ENCODE assay signal across 1 cellular context in the genomic region with DNA sequence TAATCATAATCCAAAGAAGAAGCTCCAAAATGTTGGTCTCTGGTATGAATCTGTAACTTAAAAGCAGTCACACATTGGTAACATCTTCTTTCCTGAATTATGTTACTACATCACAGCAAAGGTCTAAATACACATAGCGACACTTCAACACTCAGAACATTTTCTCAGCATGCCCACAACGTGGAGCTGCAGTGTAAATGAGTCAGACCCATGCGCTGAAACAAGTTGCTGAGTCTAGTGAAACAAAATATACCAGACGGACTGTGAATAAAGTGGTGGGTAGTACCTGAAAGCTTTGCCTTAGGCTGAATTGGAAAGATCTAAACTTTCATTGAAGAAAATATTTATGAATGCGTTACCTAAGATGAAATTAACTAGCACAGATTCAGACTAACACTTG.
TF ChIP-seq lines count a peak whose summit lies in the region.

No MANE protein-coding gene starts in this region.

TF ChIP-seq in SK-N-SH, 30 proteins besides CTCF, POLR2A, EP300 and RAD21 (continued from another document):
- TF ChIP-seq, protein P1, sequence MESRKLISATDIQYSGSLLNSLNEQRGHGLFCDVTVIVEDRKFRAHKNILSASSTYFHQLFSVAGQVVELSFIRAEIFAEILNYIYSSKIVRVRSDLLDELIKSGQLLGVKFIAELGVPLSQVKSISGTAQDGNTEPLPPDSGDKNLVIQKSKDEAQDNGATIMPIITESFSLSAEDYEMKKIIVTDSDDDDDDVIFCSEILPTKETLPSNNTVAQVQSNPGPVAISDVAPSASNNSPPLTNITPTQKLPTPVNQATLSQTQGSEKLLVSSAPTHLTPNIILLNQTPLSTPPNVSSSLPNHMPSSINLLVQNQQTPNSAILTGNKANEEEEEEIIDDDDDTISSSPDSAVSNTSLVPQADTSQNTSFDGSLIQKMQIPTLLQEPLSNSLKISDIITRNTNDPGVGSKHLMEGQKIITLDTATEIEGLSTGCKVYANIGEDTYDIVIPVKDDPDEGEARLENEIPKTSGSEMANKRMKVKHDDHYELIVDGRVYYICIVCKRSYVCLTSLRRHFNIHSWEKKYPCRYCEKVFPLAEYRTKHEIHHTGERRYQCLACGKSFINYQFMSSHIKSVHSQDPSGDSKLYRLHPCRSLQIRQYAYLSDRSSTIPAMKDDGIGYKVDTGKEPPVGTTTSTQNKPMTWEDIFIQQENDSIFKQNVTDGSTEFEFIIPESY (IDR thresholded peaks at IDR 0.05; ENCODE audit: borderline replicate concordance, low read depth), result no peak
- TF ChIP-seq SMC3 (IDR thresholded peaks at IDR 0.05; ENCODE audit: low read depth, low read length), result no peak
- no peak for TF ChIP-seq FOSL2 (IDR thresholded peaks at IDR 0.05; ENCODE audit: borderline replicate concordance, low read depth)
- no peak for TF ChIP-seq RCOR1 (IDR thresholded peaks at IDR 0.05; ENCODE audit: low read length)
- TF ChIP-seq GABPA (IDR thresholded peaks at IDR 0.05; ENCODE audit: low read depth), result no peak
- TF ChIP-seq USF2 (IDR thresholded peaks at IDR 0.05; ENCODE audit: borderline replicate concordance, low read depth, low read length), result no peak
